In genomic region chr4:70531981-70532380, GRCh38 we compare ENCODE assay signal across 1 cellular context.
TF ChIP-seq lines count a peak whose summit lies in the region.

No MANE protein-coding gene starts in this region.

TF ChIP-seq in HepG2, 621 proteins besides CTCF, POLR2A, EP300 and RAD21:
- TF ChIP-seq ATF2 (CRISPR knock-in tag; IDR thresholded peaks at IDR 0.05) (no peak), SNAPC4 (CRISPR knock-in tag; IDR thresholded peaks at IDR 0.05) (no peak), ZNF101 (CRISPR knock-in tag; IDR thresholded peaks at IDR 0.05; ENCODE audit: borderline replicate concordance, low read depth) (no peak), TRIM22 (IDR thresholded peaks at IDR 0.05) (no peak), MEIS2 (CRISPR knock-in tag; IDR thresholded peaks at IDR 0.05) (no peak), AGO1 (IDR thresholded peaks at IDR 0.05; ENCODE audit: low read depth, low read length, poor library complexity, severe bottlenecking) (no peak), SMC3 (IDR thresholded peaks at IDR 0.05; ENCODE audit: low read length) (no peak), THYN1 (CRISPR knock-in tag; IDR thresholded peaks at IDR 0.05; ENCODE audit: borderline replicate concordance, low read depth) (no peak)
